ENCODE assay signal across 21 cellular contexts in the genomic region with DNA sequence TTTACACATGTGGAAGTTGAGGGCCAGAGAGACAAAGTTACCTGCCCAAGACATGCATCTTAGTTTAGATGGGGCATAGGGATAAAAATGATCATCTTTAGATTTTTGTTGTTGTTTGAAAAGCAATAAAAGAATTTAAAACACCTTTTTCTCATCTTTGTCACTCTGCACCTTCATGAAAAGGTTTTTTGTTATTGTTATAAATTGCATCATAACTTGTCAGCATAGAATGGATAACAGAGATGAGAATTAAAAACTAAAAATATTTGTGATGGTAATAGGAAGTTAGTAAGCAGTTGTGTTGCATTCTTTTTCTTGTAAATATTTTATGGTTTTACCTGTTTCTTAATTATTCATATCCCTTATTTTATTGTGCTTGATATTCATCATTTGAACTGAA. TPM values are rescaled to one million over a fixed set of nuclear protein-coding genes. Genes with fewer than 3 reads are reported as not detected.
DNase-seq lines count a peak whose midpoint lies in the region; ATAC-seq lines count a peak whose summit lies in the region.
"Had no signal": no experiment of that assay in that cellular context is flagged by ENCODE, and none has a peak within 500 bp of the region (broad histone marks: within the 10 kb centered on the region; RNA-seq: fewer than 3 reads in every experiment).

No MANE protein-coding gene starts in this region.

- intact Hi-C loops in dendritic cell treated with granulocyte-macrophage colony-stimulating factor and Interleukin-4, amounts not matched to agents 40 ng/mL and 50 ng/mL, for 4 days (cut with micrococcal nuclease), result no loop called here

- no peaks in the 10 kb centered on the region for H3K9me3 Mint-ChIP-seq in activated naive CD4-positive, alpha-beta T cell treated with anti-CD3 and anti-CD28 coated beads, Interleukin-2, amount 10 ng/mL, durations not matched to agents 7 days and 5 days
- no peaks in the 10 kb centered on the region for H3K9me3 Mint-ChIP-seq in activated naive CD4-positive, alpha-beta T cell treated with anti-CD3 and anti-CD28 coated beads, Interleukin-2, amount 50 U/mL, for 72 hours
- no peaks in the 10 kb centered on the region for H3K9me3 Mint-ChIP-seq in activated T-helper 17 cell treated with anti-CD3 and anti-CD28 coated beads, Interleukin-2, amount 50 U/mL, for 72 hours
- no peaks in the 10 kb centered on the region for H3K9me3 Mint-ChIP-seq in dendritic cell treated with granulocyte-macrophage colony-stimulating factor and Interleukin-4, amounts not matched to agents 40 ng/mL and 50 ng/mL, for 4 days
- no peaks in the 10 kb centered on the region for H3K9me3 Mint-ChIP-seq in stimulated activated memory B cell treated with anti-CD40 and anti-IgM and Interleukin-4, amounts not matched to agents 10 μg/mL and 1 μg/mL and 100 μg/mL, for 72 hours
- H3K9me3 Mint-ChIP-seq: CD14-positive monocyte, HFFc6 had no signal

- no peak for ATAC-seq in activated naive CD4-positive, alpha-beta T cell treated with anti-CD3 and anti-CD28 coated beads, Interleukin-2, amount 50 U/mL, for 72 hours
- no peak for ATAC-seq in activated T-helper 17 cell treated with anti-CD3 and anti-CD28 coated beads, Interleukin-2, amount 50 U/mL, for 72 hours (replicated peaks)
- ATAC-seq in stimulated activated memory B cell treated with anti-CD40 and anti-IgM and Interleukin-4, amounts not matched to agents 10 μg/mL and 1 μg/mL and 100 μg/mL, for 72 hours, result no peak
- no peak for ATAC-seq in GM21515 (IDR thresholded peaks at IDR 0.05; ENCODE audit: unreplicated experiment)
- ATAC-seq: HepG2, PC-3 had no signal

- DNase-seq in activated naive CD4-positive, alpha-beta T cell treated with anti-CD3 and anti-CD28 coated beads, Interleukin-2, amount 10 ng/mL, durations not matched to agents 7 days and 5 days, result no peak
- DNase-seq in activated naive CD4-positive, alpha-beta T cell treated with anti-CD3 and anti-CD28 coated beads, Interleukin-2, amount 50 U/mL, for 72 hours (ENCODE audit: low spot score in 2 of 2), result no peak
- no peak for DNase-seq in AG08396 (ENCODE audit: low spot score)
- DNase-seq: ACHN, COR-L47, DMS 273 treated with DMSO at 0.1 percent for 48 hours, HFFc6, NCI-H1436 treated with DMSO at 0.1 percent for 48 hours, NCI-H2029, NCI-H345, NCI-H526, PC-3, RPMI8226, SHP77 treated with DMSO at 0.1 percent for 48 hours had no signal

- CTCF ChIA-PET in activated naive CD4-positive, alpha-beta T cell treated with anti-CD3 and anti-CD28 coated beads, Interleukin-2, amount 10 ng/mL, durations not matched to agents 7 days and 5 days (lab: Charles Lee), result interaction anchor here (0.8 kb wide), 1 partner anchor 28 kb away, joined by 4 read pairs; no protein-coding TSS in a partner anchor

- peaks cover 38% of the 10 kb centered on the region for H3K36me3 Mint-ChIP-seq in activated naive CD4-positive, alpha-beta T cell treated with anti-CD3 and anti-CD28 coated beads, Interleukin-2, amount 10 ng/mL, durations not matched to agents 7 days and 5 days
- peaks cover 16 to 23% of the 10 kb centered on the region in 2 donors for H3K36me3 Mint-ChIP-seq in activated naive CD4-positive, alpha-beta T cell treated with anti-CD3 and anti-CD28 coated beads, Interleukin-2, amount 50 U/mL, for 72 hours
- H3K36me3 Mint-ChIP-seq in activated T-helper 17 cell treated with anti-CD3 and anti-CD28 coated beads, Interleukin-2, amount 50 U/mL, for 72 hours (ENCODE audit: low read depth), result peaks cover 34% of the 10 kb centered on the region
- H3K36me3 Mint-ChIP-seq in dendritic cell treated with granulocyte-macrophage colony-stimulating factor and Interleukin-4, amounts not matched to agents 40 ng/mL and 50 ng/mL, for 4 days (ENCODE audit: low read depth), result peaks cover 33% of the 10 kb centered on the region
- peaks cover 45% of the 10 kb centered on the region for H3K36me3 Mint-ChIP-seq in stimulated activated memory B cell treated with anti-CD40 and anti-IgM and Interleukin-4, amounts not matched to agents 10 μg/mL and 1 μg/mL and 100 μg/mL, for 72 hours

- no peak overlapping the region for H3K4me3 Mint-ChIP-seq in activated naive CD4-positive, alpha-beta T cell treated with anti-CD3 and anti-CD28 coated beads, Interleukin-2, amount 10 ng/mL, durations not matched to agents 7 days and 5 days
- H3K4me3 Mint-ChIP-seq in activated T-helper 17 cell treated with anti-CD3 and anti-CD28 coated beads, Interleukin-2, amount 50 U/mL, for 72 hours, result no peak overlapping the region
- no peak overlapping the region for H3K4me3 Mint-ChIP-seq in dendritic cell treated with granulocyte-macrophage colony-stimulating factor and Interleukin-4, amounts not matched to agents 40 ng/mL and 50 ng/mL, for 4 days
- H3K4me3 Mint-ChIP-seq in stimulated activated memory B cell treated with anti-CD40 and anti-IgM and Interleukin-4, amounts not matched to agents 10 μg/mL and 1 μg/mL and 100 μg/mL, for 72 hours, result no peak overlapping the region
- H3K4me3 Mint-ChIP-seq: CD14-positive monocyte, HFFc6 had no signal

- no peaks in the 10 kb centered on the region for H3K27me3 Mint-ChIP-seq in activated naive CD4-positive, alpha-beta T cell treated with anti-CD3 and anti-CD28 coated beads, Interleukin-2, amount 10 ng/mL, durations not matched to agents 7 days and 5 days
- no peaks in the 10 kb centered on the region for H3K27me3 Mint-ChIP-seq in activated T-helper 17 cell treated with anti-CD3 and anti-CD28 coated beads, Interleukin-2, amount 50 U/mL, for 72 hours
- no peaks in the 10 kb centered on the region for H3K27me3 Mint-ChIP-seq in dendritic cell treated with granulocyte-macrophage colony-stimulating factor and Interleukin-4, amounts not matched to agents 40 ng/mL and 50 ng/mL, for 4 days
- no peaks in the 10 kb centered on the region for H3K27me3 Mint-ChIP-seq in stimulated activated memory B cell treated with anti-CD40 and anti-IgM and Interleukin-4, amounts not matched to agents 10 μg/mL and 1 μg/mL and 100 μg/mL, for 72 hours

- H3K27ac Mint-ChIP-seq in activated naive CD4-positive, alpha-beta T cell treated with anti-CD3 and anti-CD28 coated beads, Interleukin-2, amount 10 ng/mL, durations not matched to agents 7 days and 5 days, result peak overlapping the region; percentile 77
- peak overlapping the region in 1 of 2 donors; percentile 41 for H3K27ac Mint-ChIP-seq in activated naive CD4-positive, alpha-beta T cell treated with anti-CD3 and anti-CD28 coated beads, Interleukin-2, amount 50 U/mL, for 72 hours
- H3K27ac Mint-ChIP-seq in activated T-helper 17 cell treated with anti-CD3 and anti-CD28 coated beads, Interleukin-2, amount 50 U/mL, for 72 hours, result peak overlapping the region; percentile 78
- H3K27ac Mint-ChIP-seq in dendritic cell treated with granulocyte-macrophage colony-stimulating factor and Interleukin-4, amounts not matched to agents 40 ng/mL and 50 ng/mL, for 4 days, result peak overlapping the region; percentile 21
- peak overlapping the region; percentile 11 for H3K27ac Mint-ChIP-seq in stimulated activated memory B cell treated with anti-CD40 and anti-IgM and Interleukin-4, amounts not matched to agents 10 μg/mL and 1 μg/mL and 100 μg/mL, for 72 hours
- H3K27ac Mint-ChIP-seq: HFFc6 had no signal

- H3K4me1 Mint-ChIP-seq in activated naive CD4-positive, alpha-beta T cell treated with anti-CD3 and anti-CD28 coated beads, Interleukin-2, amount 10 ng/mL, durations not matched to agents 7 days and 5 days, result peaks cover 18% of the 10 kb centered on the region
- H3K4me1 Mint-ChIP-seq in activated T-helper 17 cell treated with anti-CD3 and anti-CD28 coated beads, Interleukin-2, amount 50 U/mL, for 72 hours, result peaks cover 12% of the 10 kb centered on the region
- peaks cover 7% of the 10 kb centered on the region for H3K4me1 Mint-ChIP-seq in dendritic cell treated with granulocyte-macrophage colony-stimulating factor and Interleukin-4, amounts not matched to agents 40 ng/mL and 50 ng/mL, for 4 days (ENCODE audit: low read depth)
- no peaks in the 10 kb centered on the region for H3K4me1 Mint-ChIP-seq in stimulated activated memory B cell treated with anti-CD40 and anti-IgM and Interleukin-4, amounts not matched to agents 10 μg/mL and 1 μg/mL and 100 μg/mL, for 72 hours

RNA-seq across cellular contexts. Expression of a gene that starts 13.4 kb away (rescaled TPM):
- 1 to 10 TPM in 1 of 2 donors, under 1 TPM in 1; 0.34 to 1.8 TPM for total RNA-seq in activated naive CD4-positive, alpha-beta T cell treated with anti-CD3 and anti-CD28 coated beads, Interleukin-2, amount 50 U/mL, for 72 hours
- 1 to 10 TPM in 1 of 2 donors, under 1 TPM in 1; 0.19 to 1.2 TPM for total RNA-seq in activated T-helper 17 cell treated with anti-CD3 and anti-CD28 coated beads, Interleukin-2, amount 50 U/mL, for 72 hours

RNA-seq across cellular contexts. Expression of a gene that starts 39.6 kb away (rescaled TPM):
- 100 to 1,000 TPM in 1 of 2 donors, 10 to 100 TPM in 1; 97.7 to 157 TPM for total RNA-seq in activated naive CD4-positive, alpha-beta T cell treated with anti-CD3 and anti-CD28 coated beads, Interleukin-2, amount 50 U/mL, for 72 hours
- 100 to 1,000 TPM in 1 of 2 donors, 10 to 100 TPM in 1; 81.8 to 122 TPM for total RNA-seq in activated T-helper 17 cell treated with anti-CD3 and anti-CD28 coated beads, Interleukin-2, amount 50 U/mL, for 72 hours

RNA-seq across cellular contexts. Expression of a gene that starts 45.2 kb away (rescaled TPM):
- total RNA-seq in activated naive CD4-positive, alpha-beta T cell treated with anti-CD3 and anti-CD28 coated beads, Interleukin-2, amount 50 U/mL, for 72 hours, result not detected
- total RNA-seq in activated T-helper 17 cell treated with anti-CD3 and anti-CD28 coated beads, Interleukin-2, amount 50 U/mL, for 72 hours, result not detected
- total RNA-seq: H4, HepG2, HFFc6, PC-3 had no signal

RNA-seq across cellular contexts. Expression of a gene that starts 49.5 kb away (rescaled TPM):
- total RNA-seq in activated naive CD4-positive, alpha-beta T cell treated with anti-CD3 and anti-CD28 coated beads, Interleukin-2, amount 50 U/mL, for 72 hours, result 10 to 100 TPM; 47.7 to 58.3 TPM
- 10 to 100 TPM; 55.7 to 69.8 TPM for total RNA-seq in activated T-helper 17 cell treated with anti-CD3 and anti-CD28 coated beads, Interleukin-2, amount 50 U/mL, for 72 hours

RNA-seq across cellular contexts. Expression of a gene that starts 58.4 kb away (rescaled TPM):
- total RNA-seq in activated naive CD4-positive, alpha-beta T cell treated with anti-CD3 and anti-CD28 coated beads, Interleukin-2, amount 50 U/mL, for 72 hours, result 10 to 100 TPM; 37.6 to 42.3 TPM
- total RNA-seq in activated T-helper 17 cell treated with anti-CD3 and anti-CD28 coated beads, Interleukin-2, amount 50 U/mL, for 72 hours, result 10 to 100 TPM; 32.3 to 46.9 TPM
